24 cellular contexts compared by ENCODE assay signal in genomic region chr3:42892169-42892568, GRCh38. TPM values are rescaled to one million over a fixed set of nuclear protein-coding genes. Genes with fewer than 3 reads are reported as not detected.
"Had no signal": no experiment of that assay in that cellular context is flagged by ENCODE, and none has a peak within 500 bp of the region (broad histone marks: within the 10 kb centered on the region; RNA-seq: fewer than 3 reads in every experiment).

No MANE protein-coding gene starts in this region.

- FAIRE-seq: frontal cortex, small intestine had no signal

- H3K4me1 ChIP-seq: psoas muscle had no signal

- H3K27ac Mint-ChIP-seq: activated naive CD4-positive, alpha-beta T cell treated with anti-CD3 and anti-CD28 coated beads, Interleukin-2, amount 50 U/mL, for 72 hours; activated T-cell treated with anti-CD3 and anti-CD28 coated beads, Interleukin-2, amount 50 U/mL, for 72 hours; memory B cell; naive thymus-derived CD4-positive, alpha-beta T cell; T-helper 1 cell treated with Interleukin-12 subunit alpha and Interleukin-12 subunit beta and Interleukin-4 antibody, amounts not matched to agents 30 μg/mL and 1 μg/mL, for 36 hours; type B pancreatic cell had no signal

- H3K4me3 ChIP-seq: ovary, psoas muscle had no signal

- H3K9me3 ChIP-seq: ovary, psoas muscle had no signal

- H3K4me3 Mint-ChIP-seq: activated T-cell treated with anti-CD3 and anti-CD28 coated beads, Interleukin-2, amount 50 U/mL, for 72 hours; memory B cell; naive thymus-derived CD4-positive, alpha-beta T cell; stimulated activated naive CD8-positive, alpha-beta T cell treated with anti-CD3 and anti-CD28 coated beads, Interleukin-15, amount 100 ng/mL, for 72 hours; T-helper 1 cell treated with Interleukin-12 subunit alpha and Interleukin-12 subunit beta and Interleukin-4 antibody, amounts not matched to agents 30 μg/mL and 1 μg/mL, for 36 hours; type B pancreatic cell had no signal

- H3K36me3 Mint-ChIP-seq: activated naive CD4-positive, alpha-beta T cell treated with anti-CD3 and anti-CD28 coated beads, Interleukin-2, amount 50 U/mL, for 72 hours; memory B cell; type B pancreatic cell had no signal

- H3K27me3 ChIP-seq: ovary had no signal

- H3K36me3 ChIP-seq: ovary had no signal

- H3K9me3 Mint-ChIP-seq: activated naive CD4-positive, alpha-beta T cell treated with anti-CD3 and anti-CD28 coated beads, Interleukin-2, amount 50 U/mL, for 72 hours; activated T-cell treated with anti-CD3 and anti-CD28 coated beads, Interleukin-2, amount 50 U/mL, for 72 hours; memory B cell; stimulated activated naive CD8-positive, alpha-beta T cell treated with anti-CD3 and anti-CD28 coated beads, Interleukin-15, amount 100 ng/mL, for 72 hours; T-helper 1 cell treated with Interleukin-12 subunit alpha and Interleukin-12 subunit beta and Interleukin-4 antibody, amounts not matched to agents 30 μg/mL and 1 μg/mL, for 36 hours; type B pancreatic cell had no signal

- DNase-seq: activated CD4-positive, CD25-positive, alpha-beta regulatory T cell treated with anti-CD3 and anti-CD28 coated beads, Interleukin-2, amount 50 U/mL, for 72 hours; activated CD8-positive, alpha-beta memory T cell treated with anti-CD3 and anti-CD28 coated beads for 24 hours; activated gamma-delta T cell; activated T-cell treated with anti-CD3 and anti-CD28 coated beads, Interleukin-2, amount 50 U/mL, for 72 hours; amniotic stem cell; head of caudate nucleus; left ventricle myocardium superior; naive thymus-derived CD4-positive, alpha-beta T cell; ovary; psoas muscle; right cardiac atrium; small intestine; stimulated activated CD4-positive, alpha-beta T cell treated with anti-CD3 and anti-CD28 coated beads, Interleukin-15, amount 100 ng/mL, for 24 hours; stimulated activated CD4-positive, alpha-beta T cell treated with anti-CD3 and anti-CD28 coated beads, Interleukin-2, amount 100 ng/mL, for 48 hours; stimulated activated naive CD8-positive, alpha-beta T cell treated with anti-CD3 and anti-CD28 coated beads, Interleukin-15, amount 100 ng/mL, for 72 hours had no signal

- H3K27ac ChIP-seq: epithelial cell of prostate, ovary, psoas muscle had no signal

- H3K4me1 Mint-ChIP-seq: memory B cell had no signal

- ATAC-seq: activated naive CD4-positive, alpha-beta T cell treated with anti-CD3 and anti-CD28 coated beads, Interleukin-2, amount 50 U/mL, for 72 hours; activated T-cell treated with anti-CD3 and anti-CD28 coated beads, Interleukin-2, amount 50 U/mL, for 72 hours; left ventricle myocardium superior; naive thymus-derived CD4-positive, alpha-beta T cell; psoas muscle; right cardiac atrium; stimulated activated naive CD8-positive, alpha-beta T cell treated with anti-CD3 and anti-CD28 coated beads, Interleukin-15, amount 100 ng/mL, for 72 hours had no signal

RNA-seq across cellular contexts. Expression of gene CYP8B1, which starts 16.5 kb away (rescaled TPM):
- total RNA-seq: activated naive CD4-positive, alpha-beta T cell treated with anti-CD3 and anti-CD28 coated beads, Interleukin-2, amount 50 U/mL, for 72 hours; activated T-cell treated with anti-CD3 and anti-CD28 coated beads, Interleukin-2, amount 50 U/mL, for 72 hours; cardiac septum; dermis microvascular lymphatic vessel endothelial cell; frontal cortex; left ventricle myocardium superior; naive thymus-derived CD4-positive, alpha-beta T cell; temporal lobe had no signal
- polyA plus RNA-seq: naive thymus-derived CD4-positive, alpha-beta T cell; ovary; psoas muscle had no signal
